1 cellular context compared by ENCODE assay signal in the genomic region with DNA sequence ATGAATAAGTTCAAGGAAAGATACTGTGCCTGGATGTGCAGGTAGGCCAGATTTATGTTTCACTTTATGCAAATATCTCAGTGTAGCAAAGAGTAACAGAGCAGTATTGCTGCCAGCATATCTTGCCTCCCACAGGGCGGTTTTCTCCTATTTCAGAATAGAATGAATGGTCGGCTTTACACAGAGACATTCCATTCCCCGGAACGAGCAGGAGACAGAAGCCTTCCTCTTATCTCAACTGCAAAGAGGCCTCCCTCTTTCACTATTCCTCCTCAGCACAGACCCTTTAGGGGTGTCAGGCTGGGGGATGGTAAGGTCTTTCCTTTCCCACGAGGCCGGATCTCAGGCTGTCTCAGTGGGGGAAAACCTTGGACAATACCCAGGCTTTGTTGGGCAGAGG.
TF ChIP-seq lines count a peak whose summit lies in the region.

No MANE protein-coding gene starts in this region.

TF ChIP-seq in HepG2, 621 proteins besides CTCF, POLR2A, EP300 and RAD21:
- peak; percentile 3; the same call in 1 of the 2 replicates for TF ChIP-seq SAP130 (CRISPR knock-in tag; IDR thresholded peaks at IDR 0.05; ENCODE audit: low read depth)
- 0 out of 2 replicates have a peak, but pooled peaks have one; percentile 21 for TF ChIP-seq ZBTB7B (CRISPR knock-in tag; IDR thresholded peaks at IDR 0.05)
- TF ChIP-seq TEAD3 (CRISPR knock-in tag; optimal IDR thresholded peaks at IDR 0.05; ENCODE audit: borderline replicate concordance), result peak; percentile 17
